Comparison of ENCODE assay signal across 8 cellular contexts in genomic region chr4:158193171-158193749, GRCh38. TPM values are rescaled to one million over a fixed set of nuclear protein-coding genes. Genes with fewer than 3 reads are reported as not detected.
A peak's percentile ranks its signal among the peaks of the same experiment; 100 is the strongest.
DNase-seq lines count a peak whose midpoint lies in the region; ATAC-seq, FAIRE-seq and TF ChIP-seq lines count a peak whose summit lies in the region.

No MANE protein-coding gene starts in this region.

- H3F3A ChIP-seq in Loucy (ENCODE audit: low read depth), result no peaks in the 10 kb centered on the region

- no peak for TF ChIP-seq EP300 in K562 (IDR thresholded peaks at IDR 0.05; ENCODE audit: low read length)

- no peaks in the 10 kb centered on the region for H3K9me1 ChIP-seq in K562 (ENCODE audit: control insufficient read depth, insufficient read depth, low read length)

- H3K9me2 ChIP-seq in Loucy (replicated peaks; ENCODE audit: low read depth, low read length), result no peaks in the 10 kb centered on the region

- H3K4me1 ChIP-seq in Loucy (ENCODE audit: insufficient read depth, low read length, poor library complexity, severe bottlenecking), result no peaks in the 10 kb centered on the region
- no peaks in the 10 kb centered on the region for H3K4me1 ChIP-seq in K562 (replicated peaks in 1 of 2; ENCODE audit: control insufficient read depth in 2 of 2, insufficient read depth in 2 of 2, low read length in 2 of 2)

- peak; percentile 77 for ATAC-seq in GM19043 (IDR thresholded peaks at IDR 0.05; ENCODE audit: low read depth, unreplicated experiment)
- ATAC-seq in K562, result peak; percentile 82
- peak; percentile 75 for ATAC-seq in left colon
- ATAC-seq in GM21529 (IDR thresholded peaks at IDR 0.05; ENCODE audit: unreplicated experiment), result no peak

- H3K36me3 ChIP-seq in BJ (ENCODE audit: control insufficient read depth, insufficient read depth, low read length) (no peaks in the 10 kb centered on the region), Loucy (ENCODE audit: insufficient read depth, low read length) (no peaks in the 10 kb centered on the region), K562 (ENCODE audit: control insufficient read depth, insufficient read depth, low read length) (no peaks in the 10 kb centered on the region)

- H3K4me2 ChIP-seq in Loucy (ENCODE audit: low read depth, low read length, poor library complexity, severe bottlenecking) (peak overlapping the region; percentile 36), K562 (ENCODE audit: insufficient read depth, low read length) (no peak overlapping the region)

- TF ChIP-seq POLR2A in K562 (conservative IDR thresholded peaks at IDR 0.05), result no peak

- in situ Hi-C loops in K562 (cut with MboI), result loop anchor here (5.0 kb wide), 1 partner anchor 59 kb away; no protein-coding TSS in a partner anchor

- peak; percentile 81 for FAIRE-seq in K562 (lab: Jason Lieb, UNC)

- POLR2A ChIA-PET in BJ (lab: Charles Lee) (no interaction called here), K562 (lab: Yijun Ruan, JAX) (interaction anchor here (0.7 to 1.1 kb wide), 2 partner anchors 72 to 1239 kb away, joined by 4 read pairs; no protein-coding TSS in a partner anchor)

- H3K27me3 ChIP-seq in BJ (ENCODE audit: control insufficient read depth, insufficient read depth, low read length) (no peaks in the 10 kb centered on the region; the same call in 1 of the 2 replicates), Loucy (ENCODE audit: insufficient read depth, low read length, poor library complexity, severe bottlenecking) (no peaks in the 10 kb centered on the region), K562 (ENCODE audit: control insufficient read depth in 2 of 2, insufficient read depth in 2 of 2, low read length in 2 of 2) (no peaks in the 10 kb centered on the region)

- no peak for DNase-seq in BJ (ENCODE audit: low read depth)
- DNase-seq in K562 (ENCODE audit: extremely low read depth in 1 of 4, low spot score in 3 of 4), result peak; percentile 31 to 43 (median 42)
- DNase-seq in left colon, result no peak
- no peak for DNase-seq in activated gamma-delta T cell treated with Interleukin-2 at 50 U/mL for 16 hours
- no peak for DNase-seq in effector CD4-positive, alpha-beta T cell

- no peaks in the 10 kb centered on the region for H4K20me1 ChIP-seq in Loucy (ENCODE audit: insufficient read depth, low read length, poor library complexity, severe bottlenecking)
- H4K20me1 ChIP-seq in K562 (replicated peaks; ENCODE audit: control insufficient read depth, insufficient read depth, low read length), result no peaks in the 10 kb centered on the region

- H2AFZ ChIP-seq in Loucy (ENCODE audit: low read length) (peak overlapping the region; percentile 82; the same call in 1 of the 2 replicates), K562 (ENCODE audit: low read depth, low read length) (no peak overlapping the region)

- BruUV-seq in K562 (replicated peaks; lab: Mats Ljungman, UMichigan), result no TSS peak

- H3K9ac ChIP-seq in Loucy (ENCODE audit: low read depth, low read length, poor library complexity, severe bottlenecking), result no peak overlapping the region
- no peak overlapping the region for H3K9ac ChIP-seq in K562 (ENCODE audit: insufficient read depth in 1 of 2, low read depth in 2 of 2, low read length in 2 of 2)

- H3K4me3 ChIP-seq in BJ (ENCODE audit: low read depth, low read length) (no peak overlapping the region), Loucy (ENCODE audit: low read length, poor library complexity, severe bottlenecking) (peak overlapping the region; percentile 15), K562 (no peak overlapping the region)

- H3K9me3 ChIP-seq in Loucy (ENCODE audit: insufficient read depth, low read depth, low read length) (no peaks in the 10 kb centered on the region), K562 (replicated peaks; ENCODE audit: control insufficient read depth, insufficient read depth, low read depth, low read length) (no peaks in the 10 kb centered on the region)

- CTCF ChIA-PET in BJ (lab: Yijun Ruan, JAX) (interaction anchor here (0.6 to 2.6 kb wide), 20 partner anchors 9 to 432 kb away, joined by 3 to 10 read pairs (median 4); no protein-coding TSS in a partner anchor), K562 (lab: Yijun Ruan, JAX; ENCODE audit: low intra/inter-chr PET ratio) (interaction anchor here (0.9 to 2.6 kb wide), 2 partner anchors 59 to 63 kb away, joined by 3 to 16 read pairs; no protein-coding TSS in a partner anchor)

- intact Hi-C loops in K562 (cut with micrococcal nuclease) (loop anchor here (1.0 to 10.0 kb wide), 2 partner anchors 62 to 432 kb away; no protein-coding TSS in a partner anchor), left colon (cut with DNase I, micrococcal nuclease) (loop anchor here in 1 of 2 donors (10.0 kb wide), 1 partner anchor 62 kb away; no protein-coding TSS in a partner anchor)

- TF ChIP-seq CTCF in BJ (IDR thresholded peaks at IDR 0.05; ENCODE audit: insufficient read depth, low read depth, low read length), result peak; percentile 63
- TF ChIP-seq CTCF in Loucy (conservative IDR thresholded peaks at IDR 0.05; ENCODE audit: low read length), result peak; percentile 71
- TF ChIP-seq CTCF in K562 (IDR thresholded peaks at IDR 0.05 in 2 of 3, conservative IDR thresholded peaks at IDR 0.05 in 1 of 3; ENCODE audit: insufficient read depth in 2 of 3, low read depth in 1 of 3, low read length in 3 of 3), result peak; percentile 49 to 71 (median 51); a peak in 5 of 6 replicates

- TF ChIP-seq RAD21 in K562 (CRISPR knock-in tag; conservative IDR thresholded peaks at IDR 0.05 in 1 of 2, IDR thresholded peaks at IDR 0.05 in 1 of 2), result peak; percentile 48 to 69

- H3K27ac ChIP-seq in K562 (ENCODE audit: extremely low read depth, low read depth, low read length), result no peak overlapping the region

- H3K79me2 ChIP-seq in Loucy (ENCODE audit: insufficient read depth, low read length) (no peaks in the 10 kb centered on the region), K562 (ENCODE audit: control insufficient read depth, insufficient read depth, low read length) (no peaks in the 10 kb centered on the region)

- 7% methylated on average over 3 of the region's 3 CpGs for WGBS in K562 (ENCODE audit: insufficient coverage, low coverage, missing lambda C conversion rate)

TF ChIP-seq in K562, 482 proteins besides CTCF, POLR2A, EP300 and RAD21 (continues in another document):
- TF ChIP-seq SMARCB1 (IDR thresholded peaks at IDR 0.05; ENCODE audit: insufficient read length, low read depth) (no peak), E2F5 (CRISPR knock-in tag; IDR thresholded peaks at IDR 0.05) (no peak), SMC3 (conservative IDR thresholded peaks at IDR 0.05; ENCODE audit: insufficient read depth, low read depth, low read length) (peak; percentile 36; the same call in 1 of the 2 replicates)

RNA-seq across cellular contexts. Expression of gene TMEM144, which starts 17.0 kb away (rescaled TPM):
- polyA plus RNA-seq in BJ (2011; rRNA removed) (0.65 and 0.87 TPM in 2 replicates), K562 (2011; rRNA removed) (4.4 and 7.0 TPM in 2 replicates), K562 (2014; fragmentation: Illumina TruSeq; extraction: Trizol) (6.1 TPM in 2 replicates), K562 (2014; fragmentation: Nextera tagmentation; extraction: Ambion mirVana) (1 to 10 TPM; 5.9 to 6.0 TPM), K562 (2014; rRNA removed) (4.3 and 5.1 TPM in 2 replicates)
- polyA minus RNA-seq in BJ (2011; rRNA and poly(A)+ RNA removed), result 0.98 and 1.1 TPM in 2 replicates
- 14.2 and 28.3 TPM in 2 replicates for total RNA-seq in K562 (2011; cell fraction: chromatin; rRNA removed; ENCODE audit: low replicate concordance)
- 10.7 and 11.6 TPM in 2 replicates for total RNA-seq in K562 (2011; cell fraction: nucleolus; rRNA removed)
- 18.3 and 32.6 TPM in 2 replicates for total RNA-seq in K562 (2011; cell fraction: nucleoplasm; rRNA removed)
- total RNA-seq in K562 (2014; rRNA removed) (4.0 and 6.0 TPM in 2 replicates), K562 (2014; rRNA removed; fragmentation: Illumina TruSeq; extraction: Trizol) (9.5 and 10.2 TPM in 2 replicates), K562 (2015; rRNA removed; fragmentation: Illumina TruSeq; extraction: Trizol) (11.6 and 12.0 TPM in 2 replicates), K562 (2021) (6.8 and 7.8 TPM in 2 replicates), left colon (10 to 100 TPM; 24.1 to 33.4 TPM)
- 2.1 and 2.5 TPM in 2 replicates for polyA plus RNA-seq in K562 (2011; cell fraction: cytosol; rRNA removed)
- polyA plus RNA-seq in K562 (2011; cell fraction: nucleus; rRNA removed), result 4.4 and 5.0 TPM in 2 replicates
- polyA plus RNA-seq in K562 (2012), result 7.9 and 8.7 TPM in 2 replicates
- 11.3 and 13.9 TPM in 2 replicates for polyA minus RNA-seq in K562 (2011; rRNA and poly(A)+ RNA removed)
- polyA minus RNA-seq in K562 (2011; cell fraction: cytosol; rRNA and poly(A)+ RNA removed), result 4.7 and 5.6 TPM in 2 replicates
- 19.3 TPM in 2 replicates for polyA minus RNA-seq in K562 (2011; cell fraction: nucleus; rRNA and poly(A)+ RNA removed)

RNA-seq across cellular contexts. Expression of gene GASK1B, which starts 20.4 kb away (rescaled TPM):
- polyA plus RNA-seq in BJ (2011; rRNA removed) (4.9 and 11.6 TPM in 2 replicates), K562 (2011; rRNA removed) (0.13 and 3.7 TPM in 2 replicates), K562 (2014; fragmentation: Illumina TruSeq; extraction: Trizol) (0.79 and 1.2 TPM in 2 replicates), K562 (2014; fragmentation: Nextera tagmentation; extraction: Ambion mirVana) (under 1 TPM; 0.15 to 0.32 TPM), K562 (2014; rRNA removed) (0.61 and 1.2 TPM in 2 replicates)
- 3.8 and 7.4 TPM in 2 replicates for polyA minus RNA-seq in BJ (2011; rRNA and poly(A)+ RNA removed)
- total RNA-seq in K562 (2011; cell fraction: chromatin; rRNA removed; ENCODE audit: low replicate concordance), result 0.56 and 2.1 TPM in 2 replicates
- total RNA-seq in K562 (2011; cell fraction: nucleolus; rRNA removed), result 0.26 and 0.33 TPM in 2 replicates
- total RNA-seq in K562 (2011; cell fraction: nucleoplasm; rRNA removed), result 0.61 and 0.81 TPM in 2 replicates
- total RNA-seq in K562 (2014; rRNA removed) (0.41 and 0.49 TPM in 2 replicates), K562 (2014; rRNA removed; fragmentation: Illumina TruSeq; extraction: Trizol) (1.2 and 1.4 TPM in 2 replicates), K562 (2015; rRNA removed; fragmentation: Illumina TruSeq; extraction: Trizol) (0.76 and 0.79 TPM in 2 replicates), K562 (2021) (1.1 and 1.6 TPM in 2 replicates), left colon (10 to 100 TPM in 1 of 2 donors, 1 to 10 TPM in 1; 7.8 to 19.6 TPM)
- 0.03 and 1.7 TPM in 2 replicates for polyA plus RNA-seq in K562 (2011; cell fraction: cytosol; rRNA removed)
- 0.14 and 6.8 TPM in 2 replicates for polyA plus RNA-seq in K562 (2011; cell fraction: nucleus; rRNA removed)
- 0.61 and 0.98 TPM in 2 replicates for polyA plus RNA-seq in K562 (2012)
- 0.32 and 9.7 TPM in 2 replicates for polyA minus RNA-seq in K562 (2011; rRNA and poly(A)+ RNA removed)
- polyA minus RNA-seq in K562 (2011; cell fraction: cytosol; rRNA and poly(A)+ RNA removed), result 2.7 TPM in 1 of 2 replicates, not detected in the other
- 0.54 and 13.3 TPM in 2 replicates for polyA minus RNA-seq in K562 (2011; cell fraction: nucleus; rRNA and poly(A)+ RNA removed)

Comparison
In these comparisons a context has a peak if more than half of its experiments do, and no peak if none do; other contexts are left out.
1. DNase-seq: peak in K562 (4 of 4); none in BJ (single experiment), left colon (0 of 2), activated gamma-delta T cell treated with Interleukin-2 at 50 U/mL for 16 hours (single experiment) and effector CD4-positive, alpha-beta T cell (single experiment).
2. Peak in every context shown above with its lines, with median percentiles within 50 percentile points of each other: CTCF ChIP-seq.